Comparison of ENCODE assay signal across 8 cellular contexts in the genomic region with DNA sequence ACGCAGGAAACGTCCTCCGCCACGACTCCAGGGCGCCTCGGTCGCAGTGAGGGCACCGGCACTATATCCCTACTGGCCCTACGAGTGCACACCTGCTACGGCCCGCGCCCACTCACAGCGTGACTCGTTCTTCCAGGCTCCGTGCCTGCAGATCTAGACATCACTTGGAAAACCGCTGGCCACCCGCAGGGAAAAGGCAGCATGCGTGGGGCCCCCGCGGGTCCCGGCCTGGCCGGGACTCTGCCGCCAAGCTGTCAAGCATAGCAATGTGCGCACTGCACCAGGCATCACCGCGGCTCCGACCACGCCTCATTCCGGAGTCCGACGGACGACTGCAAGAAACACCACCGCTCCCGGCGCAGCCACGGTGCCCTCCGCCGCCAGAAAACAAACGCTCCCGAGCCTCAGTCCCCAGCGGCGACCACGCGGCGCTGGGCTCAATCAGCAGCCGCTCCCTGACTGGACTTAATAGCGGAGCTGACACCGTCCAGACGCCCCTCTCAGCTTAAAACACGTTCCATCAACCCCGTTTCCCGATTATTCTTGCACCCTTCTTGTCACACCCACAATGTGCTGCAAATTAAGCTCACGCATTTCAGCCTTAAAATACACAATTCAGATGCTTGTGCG. TPM values are rescaled to one million over a fixed set of nuclear protein-coding genes. Genes with fewer than 3 reads are reported as not detected.
DNase-seq lines count a peak whose midpoint lies in the region; ATAC-seq, FAIRE-seq and TF ChIP-seq lines count a peak whose summit lies in the region.

No MANE protein-coding gene starts in this region.

- H4K20me1 ChIP-seq in endothelial cell of umbilical vein (replicated peaks; ENCODE audit: control insufficient read depth, extremely low read depth, insufficient read depth, low read length), result no peaks in the 10 kb centered on the region

- peak overlapping the region; percentile 68 for H3K9ac ChIP-seq in endothelial cell of umbilical vein (replicated peaks; ENCODE audit: extremely low read depth, insufficient read depth, low read length)

- H3K9me3 ChIP-seq in endothelial cell of umbilical vein (replicated peaks; ENCODE audit: control insufficient read depth, insufficient read depth, low read length) (no peaks in the 10 kb centered on the region), mucosa of descending colon (no peaks in the 10 kb centered on the region), testis (no peaks in the 10 kb centered on the region)

- H3K27me3 ChIP-seq in endothelial cell of umbilical vein (ENCODE audit: control insufficient read depth in 2 of 2, insufficient read depth in 2 of 2, low read length in 2 of 2) (no peaks in the 10 kb centered on the region), testis (no peaks in the 10 kb centered on the region)

- intact Hi-C loops in endothelial cell of umbilical vein (cut with micrococcal nuclease), result loop anchor here (1.0 to 2.0 kb wide), 3 partner anchors 18 to 140 kb away; partner anchors contain the start of gene NIPA2
- intact Hi-C loops in mucosa of descending colon (cut with DNase I, micrococcal nuclease), result no loop called here
- intact Hi-C loops in testis (cut with DNase I; ENCODE audit: low total_unique reads), result no loop called here

- H3K36me3 Mint-ChIP-seq in activated CD4-positive, alpha-beta T cell treated with anti-CD3 and anti-CD28 coated beads, Interleukin-2, amount 10 ng/mL, durations not matched to agents 7 days and 5 days (ENCODE audit: low read depth), result no peaks in the 10 kb centered on the region

- peak overlapping the region; percentile 80 for H3K4me2 ChIP-seq in endothelial cell of umbilical vein (ENCODE audit: insufficient read depth, low read length)

- H3K36me3 ChIP-seq in endothelial cell of umbilical vein (ENCODE audit: control insufficient read depth in 2 of 2, extremely low read depth in 1 of 2, insufficient read depth in 2 of 2, low read length in 2 of 2), result no peaks in the 10 kb centered on the region
- H3K36me3 ChIP-seq in mucosa of descending colon (ENCODE audit: low read depth), result no peaks in the 10 kb centered on the region
- H3K36me3 ChIP-seq in testis (ENCODE audit: low read depth, missing control alignments), result no peaks in the 10 kb centered on the region

- FAIRE-seq in endothelial cell of umbilical vein (lab: Jason Lieb, UNC), result no peak

- peak overlapping the region; percentile 78 for H3K4me3 Mint-ChIP-seq in activated CD4-positive, alpha-beta T cell treated with anti-CD3 and anti-CD28 coated beads, Interleukin-2, amount 10 ng/mL, durations not matched to agents 7 days and 5 days

- no peak for TF ChIP-seq POLR2A in endothelial cell of umbilical vein (IDR thresholded peaks at IDR 0.05; ENCODE audit: low read depth, low read length)
- TF ChIP-seq POLR2A in testis (IDR thresholded peaks at IDR 0.05), result no peak

- peaks cover 22% of the 10 kb centered on the region for H3K27me3 Mint-ChIP-seq in activated CD4-positive, alpha-beta T cell treated with anti-CD3 and anti-CD28 coated beads, Interleukin-2, amount 10 ng/mL, durations not matched to agents 7 days and 5 days

- no peaks in the 10 kb centered on the region for H3K9me3 Mint-ChIP-seq in activated CD4-positive, alpha-beta T cell treated with anti-CD3 and anti-CD28 coated beads, Interleukin-2, amount 10 ng/mL, durations not matched to agents 7 days and 5 days

- peak; percentile 68 for DNase-seq in GM10248 (ENCODE audit: extremely low spot score)
- DNase-seq in LHCN-M2 (ENCODE audit: low read depth), result peak; percentile 31
- peak; percentile 40 for DNase-seq in activated CD4-positive, alpha-beta T cell treated with anti-CD3 and anti-CD28 coated beads, Interleukin-2, amount 10 ng/mL, durations not matched to agents 7 days and 5 days
- peak; percentile 59 for DNase-seq in endothelial cell of umbilical vein (ENCODE audit: low read depth, low spot score)
- peak; percentile 76 to 81 (median 78) for DNase-seq in mucosa of descending colon
- peak; percentile 82 for DNase-seq in testis
- no peak for DNase-seq in middle frontal gyrus (ENCODE audit: extremely low spot score, low spot score)

- peak overlapping the region; percentile 5 for H2AFZ ChIP-seq in endothelial cell of umbilical vein (ENCODE audit: low read depth, low read length)

- ATAC-seq in GM21786 (IDR thresholded peaks at IDR 0.05; ENCODE audit: unreplicated experiment) (peak; percentile 42), mucosa of descending colon (peak; percentile 72)

- no peaks in the 10 kb centered on the region for H3K9me1 ChIP-seq in endothelial cell of umbilical vein (replicated peaks; ENCODE audit: control insufficient read depth, extremely low read depth, insufficient read depth, low read length)

- no TSS peak for BruUV-seq in endothelial cell of umbilical vein (replicated peaks; lab: Mats Ljungman, UMichigan)

- dilution Hi-C loops in endothelial cell of umbilical vein (cut with MboI; ENCODE audit: extremely low pct_ligation_motif_present, low sequenced_read_pairs), result no loop called here

- H3K4me3 ChIP-seq in endothelial cell of umbilical vein (replicated peaks in 1 of 3; ENCODE audit: insufficient read depth in 1 of 3, low read depth in 1 of 3, low read length in 3 of 3) (peak overlapping the region; percentile 62 to 89 (median 72)), mucosa of descending colon (peak overlapping the region; percentile 78), testis (peak overlapping the region; percentile 87 to 96)

- WGBS in testis, 2 donors, result 1 to 2% methylated on average over 16 to 51 of the region's 54 CpGs

- H3K4me1 ChIP-seq in endothelial cell of umbilical vein (ENCODE audit: control insufficient read depth, extremely low read depth, insufficient read depth, low read length) (peaks cover 12% of the 10 kb centered on the region), mucosa of descending colon (ENCODE audit: low read depth) (peaks cover 9% of the 10 kb centered on the region), testis (peaks cover 3% of the 10 kb centered on the region)

- POLR2A ChIA-PET in GM10248 (lab: Yijun Ruan, JAX) (no interaction called here), endothelial cell of umbilical vein (lab: Charles Lee) (no interaction called here)
- POLR2A ChIA-PET in activated CD4-positive, alpha-beta T cell treated with anti-CD3 and anti-CD28 coated beads, Interleukin-2, amount 10 ng/mL, durations not matched to agents 7 days and 5 days (lab: Charles Lee), result no interaction called here

- CTCF ChIA-PET in GM10248 (lab: Yijun Ruan, JAX) (interaction anchor here (0.8 to 1.9 kb wide), 3 partner anchors 15 to 57 kb away, joined by 3 to 6 read pairs (median 4); no protein-coding TSS in a partner anchor), endothelial cell of umbilical vein (lab: Charles Lee) (interaction anchor here (1.0 to 1.2 kb wide), 3 partner anchors 18 to 29 kb away, joined by 3 read pairs; no protein-coding TSS in a partner anchor)
- CTCF ChIA-PET in activated CD4-positive, alpha-beta T cell treated with anti-CD3 and anti-CD28 coated beads, Interleukin-2, amount 10 ng/mL, durations not matched to agents 7 days and 5 days (lab: Charles Lee), result interaction anchor here (1.3 kb wide), 1 partner anchor 23 kb away, joined by 4 read pairs; no protein-coding TSS in a partner anchor

- H3K79me2 ChIP-seq in endothelial cell of umbilical vein (ENCODE audit: control insufficient read depth, insufficient read depth, low read length), result peaks cover 50% of the 10 kb centered on the region

- peak overlapping the region; percentile 16 for H3K27ac Mint-ChIP-seq in activated CD4-positive, alpha-beta T cell treated with anti-CD3 and anti-CD28 coated beads, Interleukin-2, amount 10 ng/mL, durations not matched to agents 7 days and 5 days

- H3K27ac ChIP-seq in endothelial cell of umbilical vein (ENCODE audit: insufficient read depth, low read depth, low read length), result peak overlapping the region; percentile 36
- H3K27ac ChIP-seq in testis, result peak overlapping the region in 1 of 2 donors; percentile 73

- TF ChIP-seq CTCF in GM10248 (IDR thresholded peaks at IDR 0.05; ENCODE audit: control extremely low read depth, extremely low read depth, low read depth, missing control alignments), result no peak
- peak in 1 of 2 donors; percentile 7 for TF ChIP-seq CTCF in endothelial cell of umbilical vein (IDR thresholded peaks at IDR 0.05; ENCODE audit: extremely low read depth in 1 of 2, insufficient read depth in 1 of 2, low read depth in 1 of 2, low read length in 2 of 2)
- TF ChIP-seq CTCF in mucosa of descending colon (IDR thresholded peaks at IDR 0.05), result no peak
- TF ChIP-seq CTCF in testis (IDR thresholded peaks at IDR 0.05), result no peak

- peaks cover 20% of the 10 kb centered on the region for H3K4me1 Mint-ChIP-seq in activated CD4-positive, alpha-beta T cell treated with anti-CD3 and anti-CD28 coated beads, Interleukin-2, amount 10 ng/mL, durations not matched to agents 7 days and 5 days

TF ChIP-seq in endothelial cell of umbilical vein, 7 proteins besides CTCF, POLR2A, EP300 and RAD21:
- TF ChIP-seq FOS (IDR thresholded peaks at IDR 0.05; ENCODE audit: borderline replicate concordance, insufficient read depth, low read length) (no peak), JUN (IDR thresholded peaks at IDR 0.05; ENCODE audit: borderline replicate concordance, insufficient read depth, insufficient read length, low read depth) (no peak), MYC (IDR thresholded peaks at IDR 0.05; ENCODE audit: low read depth, low read length) (no peak), POLR2AphosphoS5 (IDR thresholded peaks at IDR 0.05; ENCODE audit: insufficient read depth, low read depth, low read length) (no peak)
- TF ChIP-seq, protein P1, sequence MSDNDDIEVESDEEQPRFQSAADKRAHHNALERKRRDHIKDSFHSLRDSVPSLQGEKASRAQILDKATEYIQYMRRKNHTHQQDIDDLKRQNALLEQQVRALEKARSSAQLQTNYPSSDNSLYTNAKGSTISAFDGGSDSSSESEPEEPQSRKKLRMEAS (IDR thresholded peaks at IDR 0.05; ENCODE audit: insufficient read depth, insufficient read length), result no peak
TF ChIP-seq in endothelial cell of umbilical vein: peak in this region for 0.

RNA-seq across cellular contexts. Expression of gene CYFIP1, which starts 1.0 kb away (rescaled TPM):
- 71.4 and 90.4 TPM in 2 replicates for total RNA-seq in LHCN-M2 (2014; rRNA removed)
- 68.6 TPM for polyA plus RNA-seq in LHCN-M2 (2012)
- 10 to 100 TPM; 14.6 to 16.3 TPM for total RNA-seq in activated CD4-positive, alpha-beta T cell treated with anti-CD3 and anti-CD28 coated beads, Interleukin-2, amount 10 ng/mL, durations not matched to agents 7 days and 5 days
- total RNA-seq in endothelial cell of umbilical vein, result 135 and 158 TPM in 2 replicates
- 67.4 and 81.4 TPM in 2 replicates for polyA plus RNA-seq in endothelial cell of umbilical vein
- 50.8 and 64.0 TPM in 2 replicates for polyA plus RNA-seq in endothelial cell of umbilical vein (2011; cell fraction: cytosol; rRNA removed)
- polyA plus RNA-seq in endothelial cell of umbilical vein (2011; cell fraction: nucleus; rRNA removed), result 86.2 and 89.0 TPM in 2 replicates
- 67.9 and 76.6 TPM in 2 replicates for polyA plus RNA-seq in endothelial cell of umbilical vein (2012)
- polyA minus RNA-seq in endothelial cell of umbilical vein, result 214 and 271 TPM in 2 replicates
- polyA minus RNA-seq in endothelial cell of umbilical vein (2011; cell fraction: cytosol; rRNA and poly(A)+ RNA removed), result 23.0 TPM
- polyA minus RNA-seq in endothelial cell of umbilical vein (2011; cell fraction: nucleus; rRNA and poly(A)+ RNA removed), result 51.3 and 75.1 TPM in 2 replicates
- total RNA-seq in mucosa of descending colon, result 100 to 1,000 TPM; 139 to 210 (median 143) TPM
- total RNA-seq in testis, result 100 to 1,000 TPM in 1 of 2 donors, 10 to 100 TPM in 1; 90.5 to 112 TPM
- polyA plus RNA-seq in testis (ENCODE audit: insufficient read depth, low read depth, low replicate concordance), result 50.9 TPM
